8 cellular contexts compared by ENCODE assay signal in genomic region chr19:289651-290538, GRCh38. TPM values are rescaled to one million over a fixed set of nuclear protein-coding genes. Genes with fewer than 3 reads are reported as not detected.
DNase-seq lines count a peak whose midpoint lies in the region; ATAC-seq, FAIRE-seq and TF ChIP-seq lines count a peak whose summit lies in the region.

No MANE protein-coding gene starts in this region.

- peak overlapping the region; percentile 6 to 57 (median 33) for H3K4me3 ChIP-seq in keratinocyte (ENCODE audit: control insufficient read depth in 2 of 3, extremely low read depth in 1 of 3, insufficient read depth in 2 of 3, low read depth in 1 of 3, low read length in 3 of 3)
- no peak overlapping the region for H3K4me3 ChIP-seq in gastrocnemius medialis

- H3K9me3 ChIP-seq in keratinocyte (ENCODE audit: control insufficient read depth, low read depth, low read length) = no peaks in the 10 kb centered on the region
- H3K9me3 ChIP-seq in gastrocnemius medialis = no peaks in the 10 kb centered on the region

- H3K27me3 Mint-ChIP-seq in stimulated activated naive CD8-positive, alpha-beta T cell treated with anti-CD3 and anti-CD28 coated beads, Interleukin-15, amount 100 ng/mL, for 72 hours = peaks cover 66% of the 10 kb centered on the region

- intact Hi-C loops in gastrocnemius medialis (cut with DNase I; ENCODE audit: low total_unique reads) = no loop called here

- peaks cover 17% of the 10 kb centered on the region for H3K4me1 ChIP-seq in keratinocyte (ENCODE audit: control insufficient read depth, extremely low read depth, insufficient read depth, low read length)
- peaks cover 0 to 7% of the 10 kb centered on the region in 2 donors for H3K4me1 ChIP-seq in gastrocnemius medialis

- no peaks in the 10 kb centered on the region for H4K20me1 ChIP-seq in keratinocyte (ENCODE audit: control insufficient read depth, extremely low read depth, insufficient read depth, low read length)

- peak overlapping the region in 1 of 2 donors; percentile 42 for H3K27ac Mint-ChIP-seq in stimulated activated naive CD8-positive, alpha-beta T cell treated with anti-CD3 and anti-CD28 coated beads, Interleukin-15, amount 100 ng/mL, for 72 hours

- peaks cover 14% of the 10 kb centered on the region for H3K4me1 Mint-ChIP-seq in stimulated activated naive CD8-positive, alpha-beta T cell treated with anti-CD3 and anti-CD28 coated beads, Interleukin-15, amount 100 ng/mL, for 72 hours

- in situ Hi-C loops in gastrocnemius medialis (cut with MboI; ENCODE audit: low sequenced_read_pairs in 4 of 4) = no loop called here

- no peaks in the 10 kb centered on the region for H3K9me1 ChIP-seq in keratinocyte (ENCODE audit: control insufficient read depth, extremely low read depth, insufficient read depth, low read length)

- H3K79me2 ChIP-seq in keratinocyte (ENCODE audit: control insufficient read depth, insufficient read depth, low read length) = peaks cover 2% of the 10 kb centered on the region

- TF ChIP-seq POLR2A in gastrocnemius medialis (IDR thresholded peaks at IDR 0.05) = no peak

- peak overlapping the region in 1 of 2 donors; percentile 57 for H3K4me3 Mint-ChIP-seq in stimulated activated naive CD8-positive, alpha-beta T cell treated with anti-CD3 and anti-CD28 coated beads, Interleukin-15, amount 100 ng/mL, for 72 hours

- TF ChIP-seq CTCF in keratinocyte (optimal IDR thresholded peaks at IDR 0.05 in 1 of 3, IDR thresholded peaks at IDR 0.05 in 1 of 3, conservative IDR thresholded peaks at IDR 0.05 in 1 of 3; ENCODE audit: extremely low read depth in 1 of 3, insufficient read depth in 2 of 3, low read length in 3 of 3) = no peak
- no peak for TF ChIP-seq CTCF in gastrocnemius medialis (IDR thresholded peaks at IDR 0.05 in 4 of 5, conservative IDR thresholded peaks at IDR 0.05 in 1 of 5)

- no peaks in the 10 kb centered on the region for H3K9me3 Mint-ChIP-seq in stimulated activated naive CD8-positive, alpha-beta T cell treated with anti-CD3 and anti-CD28 coated beads, Interleukin-15, amount 100 ng/mL, for 72 hours

- H3K27ac ChIP-seq in angular gyrus (ENCODE audit: low read depth, low read length) (peak overlapping the region; percentile 96), keratinocyte (ENCODE audit: control insufficient read depth, insufficient read depth, low read length) (peak overlapping the region; percentile 79), gastrocnemius medialis (no peak overlapping the region)

- H3K9ac ChIP-seq in keratinocyte (ENCODE audit: control insufficient read depth, extremely low read depth, insufficient read depth, low read length) = peak overlapping the region; percentile 68

- peak; percentile 77 for FAIRE-seq in keratinocyte (lab: Jason Lieb, UNC)
- no peak for FAIRE-seq in frontal cortex (lab: Jason Lieb, UNC)

- H2AFZ ChIP-seq in keratinocyte (ENCODE audit: control insufficient read depth, low read length) = peak overlapping the region; percentile 64

- ATAC-seq in stimulated activated naive CD8-positive, alpha-beta T cell treated with anti-CD3 and anti-CD28 coated beads, Interleukin-15, amount 100 ng/mL, for 72 hours = peak; percentile 64
- no peak for ATAC-seq in gastrocnemius medialis

- DNase-seq in H4 (ENCODE audit: low spot score) (peak; percentile 81), NCI-H774 (lab: John Stamatoyannopoulos, UW) (peak; percentile 83), keratinocyte (ENCODE audit: low read depth, low spot score) (peak; percentile 57), globus pallidus (ENCODE audit: low spot score) (no peak), frontal cortex (ENCODE audit: low spot score in 2 of 2) (no peak), gastrocnemius medialis (no peak)
- no peak for DNase-seq in stimulated activated naive CD8-positive, alpha-beta T cell treated with anti-CD3 and anti-CD28 coated beads, Interleukin-15, amount 100 ng/mL, for 72 hours

- dilution Hi-C loops in keratinocyte (cut with MboI; ENCODE audit: extremely low pct_ligation_motif_present, low sequenced_read_pairs) = no loop called here

- H3K27me3 ChIP-seq in keratinocyte (ENCODE audit: control insufficient read depth, extremely low read depth, insufficient read depth, low read length) = peaks cover 33% of the 10 kb centered on the region
- peaks cover 42 to 60% (median 48%) of the 10 kb centered on the region in 3 donors for H3K27me3 ChIP-seq in gastrocnemius medialis

- H3K4me2 ChIP-seq in keratinocyte (ENCODE audit: control insufficient read depth, extremely low read depth, insufficient read depth, low read depth, low read length) = peak overlapping the region; percentile 59

- H3K36me3 ChIP-seq in keratinocyte (ENCODE audit: control insufficient read depth in 2 of 2, extremely low read depth in 1 of 2, insufficient read depth in 2 of 2, low read length in 2 of 2) (no peaks in the 10 kb centered on the region), gastrocnemius medialis (no peaks in the 10 kb centered on the region)

RNA-seq across cellular contexts. Expression of gene PLPP2, which starts 1.3 kb away (rescaled TPM):
- 111 and 138 TPM in 2 replicates for total RNA-seq in H4 (2014; rRNA removed; shearing (Covaris generic))
- 13.4 to 45.9 TPM (median 13.6 TPM) in 3 replicates for polyA plus RNA-seq in keratinocyte
- 2.0 TPM for polyA plus RNA-seq in keratinocyte (2011; ENCODE audit: low read depth)
- polyA plus RNA-seq in keratinocyte (2011; cell fraction: cytosol; rRNA removed) = 11.5 and 24.0 TPM in 2 replicates
- 32.8 and 41.4 TPM in 2 replicates for polyA plus RNA-seq in keratinocyte (2011; cell fraction: nucleus; rRNA removed)
- polyA plus RNA-seq in keratinocyte (2012; ENCODE audit: low replicate concordance) = 17.1 and 36.3 TPM in 2 replicates
- polyA minus RNA-seq in keratinocyte = 13.5 to 91.7 TPM (median 14.5 TPM) in 3 replicates
- 11.9 TPM for polyA minus RNA-seq in keratinocyte (2011; cell fraction: cytosol; rRNA and poly(A)+ RNA removed)
- polyA minus RNA-seq in keratinocyte (2011; cell fraction: nucleus; rRNA and poly(A)+ RNA removed) = 12.0 and 12.7 TPM in 2 replicates
- total RNA-seq in frontal cortex = 2.4 TPM
- 1 to 10 TPM in 1 of 4 donors, under 1 TPM in 2, not detected in 1; 0.64 to 1.2 (median 0.92) TPM for total RNA-seq in gastrocnemius medialis

RNA-seq across cellular contexts. Expression of gene MIER2, which starts 54.7 kb away (rescaled TPM):
- 2.8 and 5.1 TPM in 2 replicates for total RNA-seq in H4 (2014; rRNA removed; shearing (Covaris generic))
- polyA plus RNA-seq in keratinocyte = 16.3 to 21.9 TPM (median 18.4 TPM) in 3 replicates
- polyA plus RNA-seq in keratinocyte (2011; ENCODE audit: low read depth) = 8.0 TPM
- 14.9 and 25.7 TPM in 2 replicates for polyA plus RNA-seq in keratinocyte (2011; cell fraction: cytosol; rRNA removed)
- polyA plus RNA-seq in keratinocyte (2011; cell fraction: nucleus; rRNA removed) = 40.6 and 52.6 TPM in 2 replicates
- polyA plus RNA-seq in keratinocyte (2012; ENCODE audit: low replicate concordance) = 27.5 and 36.8 TPM in 2 replicates
- 41.5 to 112 TPM (median 50.4 TPM) in 3 replicates for polyA minus RNA-seq in keratinocyte
- polyA minus RNA-seq in keratinocyte (2011; cell fraction: cytosol; rRNA and poly(A)+ RNA removed) = 25.5 TPM
- 37.0 and 70.8 TPM in 2 replicates for polyA minus RNA-seq in keratinocyte (2011; cell fraction: nucleus; rRNA and poly(A)+ RNA removed)
- total RNA-seq in frontal cortex = 3.7 TPM
- 10 to 100 TPM; 10.6 to 21.0 (median 16.5) TPM for total RNA-seq in gastrocnemius medialis

Comparison
In these comparisons a context has a peak if more than half of its experiments do, and no peak if none do; other contexts are left out.
1. DNase-seq: peak in H4 (single experiment), NCI-H774 (single experiment) and keratinocyte (single experiment); none in stimulated activated naive CD8-positive, alpha-beta T cell treated with anti-CD3 and anti-CD28 coated beads, Interleukin-15, amount 100 ng/mL, for 72 hours (0 of 2), globus pallidus (single experiment), frontal cortex (0 of 2) and gastrocnemius medialis (0 of 2).
2. H3K27ac ChIP-seq: peak in angular gyrus (single experiment) and keratinocyte (single experiment); none in gastrocnemius medialis (0 of 4).
3. H3K4me3 ChIP-seq: peak in keratinocyte (3 of 3); none in gastrocnemius medialis (0 of 4).
4. RNA of gene PLPP2, which starts 1.3 kb away (total RNA-seq): 111 to 138 TPM in H4; 2.4 TPM in frontal cortex (single experiment) and 0.64 to 1.2 TPM in gastrocnemius medialis; every median in the first group is over 10 times any median in the second.